ENCODE assay signal across 21 cellular contexts in genomic region chr1:22362626-22363402, GRCh38.
"Had no signal": no experiment of that assay in that cellular context is flagged by ENCODE, and none has a peak within 500 bp of the region (broad histone marks: within the 10 kb centered on the region; RNA-seq: fewer than 3 reads in every experiment).

No MANE protein-coding gene starts in this region.

- H3K36me3 Mint-ChIP-seq: naive thymus-derived CD8-positive, alpha-beta T cell had no signal

- H3K4me3 Mint-ChIP-seq: dendritic cell treated with granulocyte-macrophage colony-stimulating factor and Interleukin-4, amounts not matched to agents 40 ng/mL and 50 ng/mL, for 4 days; effector memory CD8-positive, alpha-beta T cell; naive thymus-derived CD8-positive, alpha-beta T cell had no signal

- H3K9me3 ChIP-seq: esophagus muscularis mucosa, gastrocnemius medialis, left ventricle myocardium inferior, mucosa of descending colon, right atrium auricular region, stomach, thoracic aorta, upper lobe of left lung, vagina had no signal

- H3K27ac Mint-ChIP-seq: dendritic cell treated with granulocyte-macrophage colony-stimulating factor and Interleukin-4, amounts not matched to agents 40 ng/mL and 50 ng/mL, for 4 days; effector memory CD8-positive, alpha-beta T cell had no signal

- H3K9me3 Mint-ChIP-seq: dendritic cell treated with granulocyte-macrophage colony-stimulating factor and Interleukin-4, amounts not matched to agents 40 ng/mL and 50 ng/mL, for 4 days; effector memory CD8-positive, alpha-beta T cell had no signal

- H3K27me3 ChIP-seq: right atrium auricular region, upper lobe of left lung, vagina had no signal

- FAIRE-seq: colon, small intestine had no signal

- H3K4me1 ChIP-seq: esophagus muscularis mucosa, gastrocnemius medialis, left ventricle myocardium inferior, right atrium auricular region, stomach, upper lobe of left lung, vagina had no signal

- H3K27ac ChIP-seq: epithelial cell of prostate, esophagus muscularis mucosa, gastrocnemius medialis, left ventricle myocardium inferior, right atrium auricular region, stomach, thoracic aorta, upper lobe of left lung, vagina had no signal

- DNase-seq: cerebellar nuclear complex; effector memory CD8-positive, alpha-beta T cell; gastrocnemius medialis; left ventricle myocardium inferior; mesendoderm; mucosa of descending colon; naive thymus-derived CD8-positive, alpha-beta T cell; small intestine; stimulated activated CD4-positive, alpha-beta T cell treated with anti-CD3 and anti-CD28 coated beads, Interleukin-12 subunit alpha, Interleukin-12 subunit beta, amount 100 ng/mL, for 4 hours; stimulated activated naive CD4-positive, alpha-beta T cell; stomach; substantia nigra had no signal

- H3K36me3 ChIP-seq: esophagus muscularis mucosa, gastrocnemius medialis, left ventricle myocardium inferior, right atrium auricular region, stomach, thoracic aorta, upper lobe of left lung, vagina had no signal

- H3K4me1 Mint-ChIP-seq: naive thymus-derived CD8-positive, alpha-beta T cell had no signal

- H3K4me3 ChIP-seq: esophagus muscularis mucosa, gastrocnemius medialis, left ventricle myocardium inferior, lung, mucosa of descending colon, right atrium auricular region, stomach, thoracic aorta, upper lobe of left lung, vagina had no signal

- ATAC-seq: effector memory CD8-positive, alpha-beta T cell; gastrocnemius medialis; mucosa of descending colon; naive thymus-derived CD8-positive, alpha-beta T cell had no signal
